9 cellular contexts compared by ENCODE assay signal in genomic region chr14:105526781-105527380, GRCh38. TPM values are rescaled to one million over a fixed set of nuclear protein-coding genes. Genes with fewer than 3 reads are reported as not detected.
A peak's percentile ranks its signal among the peaks of the same experiment; 100 is the strongest.
DNase-seq lines count a peak whose midpoint lies in the region; ATAC-seq and TF ChIP-seq lines count a peak whose summit lies in the region.
"Had no signal": no experiment of that assay in that cellular context is flagged by ENCODE, and none has a peak within 500 bp of the region (broad histone marks: within the 10 kb centered on the region; RNA-seq: fewer than 3 reads in every experiment).

No MANE protein-coding gene starts in this region.

- no peak for TF ChIP-seq POLR2A in HCT116 (IDR thresholded peaks at IDR 0.05; ENCODE audit: borderline replicate concordance, extremely low read depth, insufficient read depth, insufficient read length)
- TF ChIP-seq POLR2A in spleen (IDR thresholded peaks at IDR 0.05) = no peak
- TF ChIP-seq POLR2A in adrenal gland (IDR thresholded peaks at IDR 0.05) = no peak

- WGBS in spleen, 5 donors = 2 to 7% (median 2%) methylated on average over 35 to 48 of the region's 48 CpGs
- 0 to 5% (median 4%) methylated on average over 9 to 48 of the region's 48 CpGs for WGBS in adrenal gland, 4 donors

- H3K9me3 ChIP-seq in HCT116 (ENCODE audit: control insufficient read depth in 1 of 2, insufficient read depth in 1 of 2, low read depth in 1 of 2, low read length in 2 of 2) (no peaks in the 10 kb centered on the region), spleen (no peaks in the 10 kb centered on the region), adrenal gland (replicated peaks in 1 of 3) (no peaks in the 10 kb centered on the region)

- peak overlapping the region; percentile 49; the same call in 1 of the 2 replicates for H3K27ac ChIP-seq in HCT116 (ENCODE audit: low read depth, low read length)
- peak overlapping the region in 1 of 8 donors; percentile 53 for H3K27ac ChIP-seq in spleen
- peak overlapping the region in 1 of 5 donors; percentile 34 for H3K27ac ChIP-seq in adrenal gland
- H3K27ac ChIP-seq: HL-60 had no signal

- H3K27me3 Mint-ChIP-seq in activated CD4-positive, alpha-beta memory T cell treated with anti-CD3 and anti-CD28 coated beads, Interleukin-2, amount 10 ng/mL, durations not matched to agents 7 days and 5 days = peaks cover 24% of the 10 kb centered on the region

- H3K9me2 ChIP-seq in HCT116 (ENCODE audit: insufficient read depth) = no peaks in the 10 kb centered on the region

- no peaks in the 10 kb centered on the region for H3K36me3 Mint-ChIP-seq in activated CD4-positive, alpha-beta memory T cell treated with anti-CD3 and anti-CD28 coated beads, Interleukin-2, amount 10 ng/mL, durations not matched to agents 7 days and 5 days (ENCODE audit: low read depth)

- peak; percentile 5 for ATAC-seq in HCT116
- peak; percentile 3 for ATAC-seq in left ventricle myocardium superior
- no peak for ATAC-seq in GM21381 (IDR thresholded peaks at IDR 0.05; ENCODE audit: unreplicated experiment)

- intact Hi-C loops in HCT116 (cut with micrococcal nuclease) (loop anchor here (5.0 kb wide), 1 partner anchor 35 kb away; the partner anchor contains the start of gene TEDC1), left ventricle myocardium superior (cut with micrococcal nuclease) (no loop called here), spleen (cut with DNase I; ENCODE audit: low total_unique reads) (no loop called here), adrenal gland (cut with DNase I) (loop anchor here in 1 of 2 donors (5.0 kb wide), 1 partner anchor 155 kb away; no protein-coding TSS in a partner anchor)

- no peak for TF ChIP-seq RAD21 in HCT116 (IDR thresholded peaks at IDR 0.05; ENCODE audit: low read depth)

- H3K9me3 Mint-ChIP-seq in activated CD4-positive, alpha-beta memory T cell treated with anti-CD3 and anti-CD28 coated beads, Interleukin-2, amount 10 ng/mL, durations not matched to agents 7 days and 5 days = no peaks in the 10 kb centered on the region

- H3K27ac Mint-ChIP-seq in activated CD4-positive, alpha-beta memory T cell treated with anti-CD3 and anti-CD28 coated beads, Interleukin-2, amount 10 ng/mL, durations not matched to agents 7 days and 5 days = no peak overlapping the region

- peak overlapping the region; percentile 51 for H3K9ac ChIP-seq in HCT116 (ENCODE audit: low read length)

- no peaks in the 10 kb centered on the region for H3K79me2 ChIP-seq in HCT116 (ENCODE audit: insufficient read depth, low read length)

- peak overlapping the region; percentile 67 for H3K4me3 Mint-ChIP-seq in activated CD4-positive, alpha-beta memory T cell treated with anti-CD3 and anti-CD28 coated beads, Interleukin-2, amount 10 ng/mL, durations not matched to agents 7 days and 5 days

- no TSS peak for BruUV-seq in HCT116 (replicated peaks; lab: Mats Ljungman, UMichigan)

- H3K27me3 ChIP-seq in HCT116 (ENCODE audit: insufficient read depth, low read length) = no peaks in the 10 kb centered on the region
- peaks cover 0 to 65% (median 24%) of the 10 kb centered on the region in 7 donors for H3K27me3 ChIP-seq in spleen (replicated peaks in 1 of 7)
- peaks cover 18% of the 10 kb centered on the region for H3K27me3 ChIP-seq in adrenal gland

- H3K4me1 ChIP-seq in HCT116 (ENCODE audit: control insufficient read depth in 1 of 2, insufficient read depth in 2 of 2, low read length in 2 of 2) (peaks cover 8 to 23% of the 10 kb centered on the region in 2 experiments; a peak in 3 of 4 replicates), spleen (peaks cover 30 to 61% (median 51%) of the 10 kb centered on the region in 6 donors), adrenal gland (replicated peaks in 1 of 2) (peaks cover 15 to 32% of the 10 kb centered on the region in 2 donors)

- H2AFZ ChIP-seq in HCT116 (ENCODE audit: low read depth, low read length, poor library complexity, severe bottlenecking) = no peak overlapping the region

- POLR2A ChIA-PET in HCT116 (lab: Charles Lee) = no interaction called here
- POLR2A ChIA-PET in activated CD4-positive, alpha-beta memory T cell treated with anti-CD3 and anti-CD28 coated beads, Interleukin-2, amount 10 ng/mL, durations not matched to agents 7 days and 5 days (lab: Charles Lee) = interaction anchor here (0.8 kb wide), 1 partner anchor 46 kb away, joined by 4 read pairs; no protein-coding TSS in a partner anchor

- H3K4me3 ChIP-seq in HCT116 (replicated peaks in 1 of 2; ENCODE audit: low read depth in 1 of 2, low read length in 2 of 2) (peak overlapping the region; percentile 49 to 62), spleen (peak overlapping the region; percentile 34 to 80 (median 53)), adrenal gland (peak overlapping the region in 1 of 4 donors; percentile 66)

- H4K20me1 ChIP-seq in HCT116 (ENCODE audit: insufficient read depth) = no peaks in the 10 kb centered on the region

- CTCF ChIA-PET in HCT116 (lab: Charles Lee) = interaction anchor here (1.1 kb wide), 1 partner anchor 156 kb away, joined by 3 read pairs; no protein-coding TSS in a partner anchor
- CTCF ChIA-PET in activated CD4-positive, alpha-beta memory T cell treated with anti-CD3 and anti-CD28 coated beads, Interleukin-2, amount 10 ng/mL, durations not matched to agents 7 days and 5 days (lab: Charles Lee) = no interaction called here

- H3K36me3 ChIP-seq in HCT116 (ENCODE audit: control insufficient read depth in 1 of 2, insufficient read depth in 2 of 2, low read length in 2 of 2) (no peaks in the 10 kb centered on the region), spleen (no peaks in the 10 kb centered on the region), adrenal gland (replicated peaks in 1 of 2) (no peaks in the 10 kb centered on the region)

- TF ChIP-seq CTCF in HCT116 (IDR thresholded peaks at IDR 0.05 in 2 of 3, conservative IDR thresholded peaks at IDR 0.05 in 1 of 3; ENCODE audit: borderline replicate concordance in 1 of 3, insufficient read depth in 1 of 3, low read depth in 2 of 3, low read length in 2 of 3) (no peak), spleen (IDR thresholded peaks at IDR 0.05 in 8 of 11, conservative IDR thresholded peaks at IDR 0.05 in 3 of 11) (no peak), adrenal gland (IDR thresholded peaks at IDR 0.05) (no peak)

- peak overlapping the region; percentile 84 for H3K4me2 ChIP-seq in HCT116 (ENCODE audit: low read length)

- no peak for DNase-seq in HCT116 (ENCODE audit: low read depth, low spot score)
- no peak for DNase-seq in activated CD4-positive, alpha-beta memory T cell treated with anti-CD3 and anti-CD28 coated beads, Interleukin-2, amount 10 ng/mL, durations not matched to agents 7 days and 5 days
- DNase-seq in left ventricle myocardium superior = no peak
- peak; percentile 82 for DNase-seq in spleen
- no peak for DNase-seq in NCI-H446 (lab: John Stamatoyannopoulos, UW)
- DNase-seq in adrenal gland = no peak
- no peak for DNase-seq in activated CD8-positive, alpha-beta memory T cell treated with anti-CD3 and anti-CD28 coated beads, Interleukin-2, amount 50 U/mL, for 48 hours

- peaks cover 33% of the 10 kb centered on the region for H3K4me1 Mint-ChIP-seq in activated CD4-positive, alpha-beta memory T cell treated with anti-CD3 and anti-CD28 coated beads, Interleukin-2, amount 10 ng/mL, durations not matched to agents 7 days and 5 days

- RAD21 ChIA-PET in HCT116 (lab: Charles Lee; ENCODE audit: low non-redundant PET in 1 of 2, low total read pairs in 2 of 2, uncharacterized antibody in 2 of 2, unreplicated experiment in 2 of 2) = no interaction called here

TF ChIP-seq in HCT116, 20 proteins besides CTCF, POLR2A, EP300 and RAD21:
- TF ChIP-seq POLR2AphosphoS5 (IDR thresholded peaks at IDR 0.05; ENCODE audit: low read depth, low read length) = no peak
- TF ChIP-seq ZFX (IDR thresholded peaks at IDR 0.05) = 0 out of 2 replicates have a peak, but pooled peaks have one; percentile 8

RNA-seq across cellular contexts. Expression of gene TMEM121, which starts 0.5 kb away (rescaled TPM):
- total RNA-seq in HCT116 (2021; ENCODE audit: unreplicated experiment) (5.5 TPM), left ventricle myocardium superior (4.0 TPM), spleen (10 to 100 TPM in 1 of 7 donors, 1 to 10 TPM in 6; 3.4 to 10.4 (median 4.6) TPM), adrenal gland (10 to 100 TPM in 1 of 8 donors, 1 to 10 TPM in 7; 1.1 to 12.1 (median 1.5) TPM)
- polyA plus RNA-seq in HCT116 (2012) = 3.4 and 4.6 TPM in 2 replicates
- 1 to 10 TPM; 9.6 TPM for total RNA-seq in activated CD4-positive, alpha-beta memory T cell treated with anti-CD3 and anti-CD28 coated beads, Interleukin-2, amount 10 ng/mL, durations not matched to agents 7 days and 5 days
- polyA plus RNA-seq in spleen (1 to 10 TPM; 3.3 to 6.0 (median 3.6) TPM), adrenal gland (1 to 10 TPM in 2 of 3 donors, not detected in 1; 1.9 to 2.0 TPM)

RNA-seq across cellular contexts. Expression of gene TEDC1, which starts 35.8 kb away (rescaled TPM):
- total RNA-seq in HCT116 (2021; ENCODE audit: unreplicated experiment) (40.4 TPM), left ventricle myocardium superior (5.1 TPM), spleen (10 to 100 TPM in 4 of 7 donors, 1 to 10 TPM in 3; 5.3 to 17.7 (median 10.8) TPM), adrenal gland (1 to 10 TPM; 1.4 to 6.2 (median 3.4) TPM)
- polyA plus RNA-seq in HCT116 (2012) = 30.8 and 33.5 TPM in 2 replicates
- total RNA-seq in activated CD4-positive, alpha-beta memory T cell treated with anti-CD3 and anti-CD28 coated beads, Interleukin-2, amount 10 ng/mL, durations not matched to agents 7 days and 5 days = 10 to 100 TPM; 44.1 to 47.0 TPM
- polyA plus RNA-seq in spleen (10 to 100 TPM; 18.4 to 31.5 (median 27.1) TPM), adrenal gland (10 to 100 TPM in 2 of 3 donors, under 1 TPM in 1; 0.24 to 19.1 (median 12.7) TPM)

RNA-seq across cellular contexts. Expression of gene CRIP1, which starts 40.2 kb away (rescaled TPM):
- total RNA-seq in HCT116 (2021; ENCODE audit: unreplicated experiment) (260 TPM), left ventricle myocardium superior (59.4 TPM), spleen (10 to 100 TPM; 20.5 to 82.8 (median 62.8) TPM), adrenal gland (10 to 100 TPM in 3 of 8 donors, 1 to 10 TPM in 5; 1.9 to 20.0 (median 9.3) TPM)
- polyA plus RNA-seq in HCT116 (2012) = 613 and 656 TPM in 2 replicates
- total RNA-seq in activated CD4-positive, alpha-beta memory T cell treated with anti-CD3 and anti-CD28 coated beads, Interleukin-2, amount 10 ng/mL, durations not matched to agents 7 days and 5 days = 100 to 1,000 TPM; 875 to 883 TPM
- polyA plus RNA-seq in spleen (100 to 1,000 TPM; 163 to 349 (median 192) TPM), adrenal gland (100 to 1,000 TPM in 1 of 3 donors, 10 to 100 TPM in 1, 1 to 10 TPM in 1; 5.9 to 157 (median 80.3) TPM)

RNA-seq across cellular contexts. Expression of gene CRIP2, which starts 52.3 kb away (rescaled TPM):
- total RNA-seq in HCT116 (2021; ENCODE audit: unreplicated experiment) (31.1 TPM), left ventricle myocardium superior (1,036 TPM), spleen (100 to 1,000 TPM in 4 of 7 donors, 10 to 100 TPM in 3; 68.6 to 138 (median 100) TPM), adrenal gland (10 to 100 TPM; 36.4 to 90.6 (median 56.4) TPM)
- 37.8 and 43.3 TPM in 2 replicates for polyA plus RNA-seq in HCT116 (2012)
- 1 to 10 TPM; 1.8 to 1.9 TPM for total RNA-seq in activated CD4-positive, alpha-beta memory T cell treated with anti-CD3 and anti-CD28 coated beads, Interleukin-2, amount 10 ng/mL, durations not matched to agents 7 days and 5 days
- polyA plus RNA-seq in spleen (100 to 1,000 TPM in 2 of 3 donors, 10 to 100 TPM in 1; 97.7 to 181 (median 123) TPM), adrenal gland (100 to 1,000 TPM in 2 of 3 donors, 1 to 10 TPM in 1; 5.9 to 193 (median 141) TPM)
